In genomic region chr5:72009280-72009679, GRCh38 we compare ENCODE assay signal across 2 cellular contexts.
TF ChIP-seq lines count a peak whose summit lies in the region.

No MANE protein-coding gene starts in this region.

TF ChIP-seq in IMR-90, 13 proteins besides CTCF, POLR2A, EP300 and RAD21:
- no peak for TF ChIP-seq FOS (IDR thresholded peaks at IDR 0.05; ENCODE audit: low read depth, low read length)
- TF ChIP-seq RCOR1 (IDR thresholded peaks at IDR 0.05; ENCODE audit: insufficient replicate concordance, low read length), result no peak
- TF ChIP-seq CEBPB (IDR thresholded peaks at IDR 0.05; ENCODE audit: low read depth, low read length), result no peak
- TF ChIP-seq USF2 (IDR thresholded peaks at IDR 0.05; ENCODE audit: low read depth, low read length), result no peak
- TF ChIP-seq MXI1 (IDR thresholded peaks at IDR 0.05; ENCODE audit: borderline replicate concordance, low read depth, low read length), result no peak
- TF ChIP-seq ELK1 (IDR thresholded peaks at IDR 0.05; ENCODE audit: borderline replicate concordance, low read depth, low read length), result no peak
- no peak for TF ChIP-seq CHD1 (IDR thresholded peaks at IDR 0.05; ENCODE audit: low read depth, low read length)
- TF ChIP-seq RFX5 (IDR thresholded peaks at IDR 0.05; ENCODE audit: low read depth, low read length), result no peak
- TF ChIP-seq SMC3 (IDR thresholded peaks at IDR 0.05; ENCODE audit: low read depth, low read length), result no peak
- no peak for TF ChIP-seq NFE2L2 (IDR thresholded peaks at IDR 0.05; ENCODE audit: low read depth, low read length)
- TF ChIP-seq MAFK (IDR thresholded peaks at IDR 0.05; ENCODE audit: low read depth, low read length), result no peak
- TF ChIP-seq BHLHE40 (IDR thresholded peaks at IDR 0.05; ENCODE audit: low read depth, low read length), result no peak
- no peak for TF ChIP-seq MAZ (IDR thresholded peaks at IDR 0.05; ENCODE audit: borderline replicate concordance, low read depth, low read length)

TF ChIP-seq in H1, 55 proteins besides CTCF, POLR2A, EP300 and RAD21:
- TF ChIP-seq BRCA1 (IDR thresholded peaks at IDR 0.05; ENCODE audit: low read depth, low read length), result no peak
- TF ChIP-seq TAF7 (optimal IDR thresholded peaks at IDR 0.05; ENCODE audit: borderline replicate concordance, low read depth, low read length), result no peak
- no peak for TF ChIP-seq TEAD4 (IDR thresholded peaks at IDR 0.05; ENCODE audit: low read depth, low read length)
- no peak for TF ChIP-seq CBX8 (IDR thresholded peaks at IDR 0.05; ENCODE audit: borderline replicate concordance, low read depth, low read length)
- no peak for TF ChIP-seq ATF3 (IDR thresholded peaks at IDR 0.05; ENCODE audit: insufficient read depth, low read depth, low read length)
- no peak for TF ChIP-seq HDAC2 (IDR thresholded peaks at IDR 0.05; ENCODE audit: borderline replicate concordance in 1 of 2, low read depth in 2 of 2, low read length in 2 of 2)
- TF ChIP-seq EZH2 (IDR thresholded peaks at IDR 0.05; ENCODE audit: low read depth, low read length, severe bottlenecking), result no peak
- no peak for TF ChIP-seq CHD7 (IDR thresholded peaks at IDR 0.05; ENCODE audit: insufficient replicate concordance, low read length)
- no peak for TF ChIP-seq ATF2 (IDR thresholded peaks at IDR 0.05; ENCODE audit: low read length)
- TF ChIP-seq SP1 (IDR thresholded peaks at IDR 0.05; ENCODE audit: low read depth, low read length), result no peak
- TF ChIP-seq SRF (IDR thresholded peaks at IDR 0.05; ENCODE audit: low read depth, low read length), result no peak
- TF ChIP-seq POLR2AphosphoS5 (IDR thresholded peaks at IDR 0.05; ENCODE audit: low read depth, low read length), result no peak
- no peak for TF ChIP-seq RNF2 (IDR thresholded peaks at IDR 0.05; ENCODE audit: borderline replicate concordance, low read depth, low read length, missing control alignments, poor library complexity, severe bottlenecking)
- TF ChIP-seq JUN (IDR thresholded peaks at IDR 0.05; ENCODE audit: low read depth, low read length), result no peak
- TF ChIP-seq SUZ12 (IDR thresholded peaks at IDR 0.05; ENCODE audit: low read length), result no peak
- TF ChIP-seq KDM5A (IDR thresholded peaks at IDR 0.05; ENCODE audit: low read length), result no peak
- TF ChIP-seq MAX (IDR thresholded peaks at IDR 0.05), result no peak
- no peak for TF ChIP-seq KDM4A (IDR thresholded peaks at IDR 0.05; ENCODE audit: low read depth, low read length, severe bottlenecking)
- TF ChIP-seq CHD2 (IDR thresholded peaks at IDR 0.05; ENCODE audit: low read length), result no peak
